Comparison of ENCODE assay signal across 34 cellular contexts in the genomic region with DNA sequence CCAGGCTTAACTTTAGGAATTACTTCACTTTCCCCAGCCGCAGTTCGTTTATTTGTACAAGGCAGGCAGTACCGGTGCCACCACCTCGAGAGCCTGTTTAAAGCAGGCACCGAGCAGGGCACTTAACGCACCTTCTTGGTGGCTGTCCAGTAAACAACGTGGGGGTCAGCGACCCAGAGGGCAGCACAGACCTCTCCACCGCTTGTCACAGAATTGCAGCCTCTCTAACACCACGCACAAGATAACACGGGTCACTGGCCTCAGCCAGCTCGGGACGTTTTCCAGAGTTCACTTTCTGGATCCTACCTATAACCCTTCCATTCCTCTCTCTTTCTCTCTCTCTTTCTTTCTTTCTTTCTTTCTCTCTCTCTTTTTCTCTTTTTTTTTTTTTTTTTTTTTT. TPM values are rescaled to one million over a fixed set of nuclear protein-coding genes. Genes with fewer than 3 reads are reported as not detected.
"Had no signal": no experiment of that assay in that cellular context is flagged by ENCODE, and none has a peak within 500 bp of the region (broad histone marks: within the 10 kb centered on the region; RNA-seq: fewer than 3 reads in every experiment).

No MANE protein-coding gene starts in this region.

- H3K4me1 ChIP-seq: gastroesophageal sphincter, pancreas, psoas muscle, tibial nerve, uterus had no signal

- H3K4me3 Mint-ChIP-seq: activated CD4-positive, alpha-beta memory T cell treated with anti-CD3 and anti-CD28 coated beads for 36 hours; activated CD4-positive, alpha-beta T cell treated with anti-CD3 and anti-CD28 coated beads, Interleukin-2, amount 10 ng/mL, durations not matched to agents 24 days and 14 days; activated naive CD4-positive, alpha-beta T cell treated with anti-CD3 and anti-CD28 coated beads, Interleukin-2, amount 10 ng/mL, durations not matched to agents 7 days and 5 days; activated T-cell treated with anti-CD3 and anti-CD28 coated beads, Interleukin-2, amount 50 U/mL, for 24 hours; nephron; stimulated activated memory B cell treated with anti-CD40 and anti-IgM and Interleukin-4, amounts not matched to agents 10 μg/mL and 1 μg/mL and 100 μg/mL, for 72 hours had no signal

- H3K27me3 Mint-ChIP-seq: activated CD4-positive, alpha-beta memory T cell treated with anti-CD3 and anti-CD28 coated beads for 36 hours; activated CD4-positive, alpha-beta T cell treated with anti-CD3 and anti-CD28 coated beads, Interleukin-2, amount 10 ng/mL, durations not matched to agents 24 days and 14 days; activated naive CD4-positive, alpha-beta T cell treated with anti-CD3 and anti-CD28 coated beads, Interleukin-2, amount 10 ng/mL, durations not matched to agents 7 days and 5 days; activated T-cell treated with anti-CD3 and anti-CD28 coated beads, Interleukin-2, amount 50 U/mL, for 24 hours; stimulated activated memory B cell treated with anti-CD40 and anti-IgM and Interleukin-4, amounts not matched to agents 10 μg/mL and 1 μg/mL and 100 μg/mL, for 72 hours had no signal

- H3K27ac ChIP-seq: brain microvascular endothelial cell, coronary artery, dorsolateral prefrontal cortex, gastroesophageal sphincter, hepatocyte, pancreas, psoas muscle, tibial nerve, uterus, WERI-Rb-1 had no signal

- H3K36me3 Mint-ChIP-seq: activated CD4-positive, alpha-beta memory T cell treated with anti-CD3 and anti-CD28 coated beads for 36 hours; activated naive CD4-positive, alpha-beta T cell treated with anti-CD3 and anti-CD28 coated beads, Interleukin-2, amount 10 ng/mL, durations not matched to agents 7 days and 5 days; stimulated activated memory B cell treated with anti-CD40 and anti-IgM and Interleukin-4, amounts not matched to agents 10 μg/mL and 1 μg/mL and 100 μg/mL, for 72 hours had no signal

- H3K27ac Mint-ChIP-seq: activated CD4-positive, alpha-beta memory T cell treated with anti-CD3 and anti-CD28 coated beads for 36 hours; activated CD4-positive, alpha-beta T cell treated with anti-CD3 and anti-CD28 coated beads, Interleukin-2, amount 10 ng/mL, durations not matched to agents 24 days and 14 days; activated naive CD4-positive, alpha-beta T cell treated with anti-CD3 and anti-CD28 coated beads, Interleukin-2, amount 10 ng/mL, durations not matched to agents 7 days and 5 days; activated T-cell treated with anti-CD3 and anti-CD28 coated beads, Interleukin-2, amount 50 U/mL, for 24 hours; nephron; stimulated activated memory B cell treated with anti-CD40 and anti-IgM and Interleukin-4, amounts not matched to agents 10 μg/mL and 1 μg/mL and 100 μg/mL, for 72 hours had no signal

- H3K27me3 ChIP-seq: brain microvascular endothelial cell, dorsolateral prefrontal cortex, gastroesophageal sphincter, hepatocyte, pancreas, tibial nerve, uterus had no signal

- H2AFZ ChIP-seq: hepatocyte had no signal

- H3K4me3 ChIP-seq: coronary artery, dorsolateral prefrontal cortex, gastroesophageal sphincter, hepatocyte, pancreas, psoas muscle, smooth muscle cell, tibial nerve, uterus had no signal

- ATAC-seq: gastroesophageal sphincter; pancreas; psoas muscle; stimulated activated memory B cell treated with anti-CD40 and anti-IgM and Interleukin-4, amounts not matched to agents 10 μg/mL and 1 μg/mL and 100 μg/mL, for 72 hours had no signal

- DNase-seq: activated CD4-positive, alpha-beta memory T cell treated with anti-CD3 and anti-CD28 coated beads for 36 hours; activated CD4-positive, alpha-beta T cell treated with anti-CD3 and anti-CD28 coated beads, Interleukin-2, amount 10 ng/mL, durations not matched to agents 24 days and 14 days; activated CD4-positive, CD25-positive, alpha-beta regulatory T cell treated with anti-CD3 and anti-CD28 coated beads, Interleukin-2, amount 50 U/mL, for 72 hours; activated CD8-positive, alpha-beta memory T cell treated with anti-CD3 and anti-CD28 coated beads, Interleukin-2, amount 50 U/mL, for 48 hours; activated gamma-delta T cell; activated naive CD4-positive, alpha-beta T cell treated with anti-CD3 and anti-CD28 coated beads, Interleukin-2, amount 10 ng/mL, durations not matched to agents 7 days and 5 days; activated T-cell treated with anti-CD3 and anti-CD28 coated beads, Interleukin-2, amount 50 U/mL, for 24 hours; amniotic stem cell; brain microvascular endothelial cell; dorsolateral prefrontal cortex; effector memory CD4-positive, alpha-beta T cell; erythroblast; islet precursor cell; mesendoderm; nucleus accumbens; pancreas; psoas muscle; stimulated activated CD4-positive, alpha-beta T cell treated with anti-CD3 and anti-CD28 coated beads, Interleukin-1b, Interleukin-23, amount 100 ng/mL, for 48 hours; stimulated activated CD4-positive, alpha-beta T cell treated with anti-CD3 and anti-CD28 coated beads, Interleukin-4, amount 100 ng/mL, for 4 hours; stimulated activated CD8-positive, alpha-beta memory T cell treated with anti-CD3 and anti-CD28 coated beads, Interleukin-4, amount 100 ng/mL, for 48 hours; uterus; WERI-Rb-1 had no signal

- H3K9me3 ChIP-seq: gastroesophageal sphincter, pancreas, psoas muscle, tibial nerve, uterus had no signal

- H3K4me2 ChIP-seq: hepatocyte, smooth muscle cell had no signal

- H3K36me3 ChIP-seq: brain microvascular endothelial cell, gastroesophageal sphincter, pancreas, uterus, WERI-Rb-1 had no signal

- H3K9me3 Mint-ChIP-seq: activated CD4-positive, alpha-beta memory T cell treated with anti-CD3 and anti-CD28 coated beads for 36 hours; activated CD4-positive, alpha-beta T cell treated with anti-CD3 and anti-CD28 coated beads, Interleukin-2, amount 10 ng/mL, durations not matched to agents 24 days and 14 days; activated naive CD4-positive, alpha-beta T cell treated with anti-CD3 and anti-CD28 coated beads, Interleukin-2, amount 10 ng/mL, durations not matched to agents 7 days and 5 days; activated T-cell treated with anti-CD3 and anti-CD28 coated beads, Interleukin-2, amount 50 U/mL, for 24 hours; nephron; stimulated activated memory B cell treated with anti-CD40 and anti-IgM and Interleukin-4, amounts not matched to agents 10 μg/mL and 1 μg/mL and 100 μg/mL, for 72 hours had no signal

RNA-seq across cellular contexts. Expression of a gene that starts 30.3 kb away (rescaled TPM):
- total RNA-seq: activated CD4-positive, alpha-beta memory T cell treated with anti-CD3 and anti-CD28 coated beads for 36 hours; activated CD4-positive, alpha-beta T cell treated with anti-CD3 and anti-CD28 coated beads, Interleukin-2, amount 10 ng/mL, durations not matched to agents 24 days and 14 days; activated CD8-positive, alpha-beta memory T cell treated with anti-CD3 and anti-CD28 coated beads for 36 hours; astrocyte; cardiac septum; cerebellum; gastroesophageal sphincter; hepatocyte; mononuclear cell; pancreas; psoas muscle; smooth muscle cell; tibial nerve; uterus had no signal
- polyA plus RNA-seq: hepatocyte had no signal
